In the genomic region with DNA sequence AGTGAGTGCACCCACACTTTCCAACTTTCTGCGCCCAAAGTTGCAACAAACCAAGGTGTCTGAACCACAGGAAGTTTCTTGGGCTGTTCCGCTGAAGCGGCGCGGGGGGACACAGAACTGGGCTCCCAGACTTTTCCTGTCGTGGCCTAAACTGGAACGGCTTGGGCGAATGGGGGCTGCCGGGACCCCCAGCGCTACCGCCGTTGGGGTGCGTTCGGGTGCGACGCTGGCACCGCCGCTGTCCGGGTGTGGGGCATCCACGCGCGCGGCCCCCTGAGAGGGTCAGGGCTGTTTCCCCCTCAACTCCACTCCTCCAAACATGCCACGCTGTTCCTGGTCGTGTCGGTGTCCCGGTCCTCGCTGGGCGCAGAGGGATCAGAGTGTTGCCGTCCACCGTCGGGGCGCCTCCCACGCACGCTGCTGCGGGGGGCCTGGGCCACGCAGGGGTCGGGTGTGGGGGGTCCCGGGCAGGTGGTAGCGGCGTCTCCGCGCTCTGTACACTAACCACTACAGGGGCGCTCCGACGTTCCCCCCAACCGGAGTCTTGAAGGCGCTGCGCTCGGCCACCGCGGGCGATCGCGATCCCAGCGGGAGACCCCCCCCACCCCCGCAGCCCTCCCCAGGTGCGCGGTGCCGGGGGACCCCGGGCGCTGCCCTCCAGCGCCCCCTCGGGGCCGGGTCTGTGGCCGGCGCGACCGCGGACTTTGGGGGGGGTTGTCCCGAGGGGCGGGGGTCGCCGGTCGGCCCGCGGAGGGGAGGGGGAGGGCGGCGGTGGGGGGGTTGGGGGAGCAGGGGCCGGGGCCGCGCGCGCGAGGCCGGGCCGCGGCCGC, we compare ENCODE assay signal across 8 cellular contexts. TPM values are rescaled to one million over a fixed set of nuclear protein-coding genes. Genes with fewer than 3 reads are reported as not detected.
DNase-seq lines count a peak whose midpoint lies in the region; ATAC-seq and TF ChIP-seq lines count a peak whose summit lies in the region.

No MANE protein-coding gene starts in this region.

- ATAC-seq in GM19328 (IDR thresholded peaks at IDR 0.05; ENCODE audit: unreplicated experiment) (peak; percentile 28), HG03521 (IDR thresholded peaks at IDR 0.05; ENCODE audit: unreplicated experiment) (peak; percentile 26)

- H3K27me3 ChIP-seq in BJ (ENCODE audit: control insufficient read depth, insufficient read depth, low read length) = no peaks in the 10 kb centered on the region

- no peak for DNase-seq in BJ (ENCODE audit: low read depth)
- peak; percentile 28 to 62 (median 40) for DNase-seq in T-helper 1 cell
- DNase-seq in astrocyte of the spinal cord (ENCODE audit: low read depth, low spot score) = no peak
- DNase-seq in iPS-NIHi7 (ENCODE audit: extremely low spot score) = peak; percentile 77
- DNase-seq in stimulated activated CD4-positive, alpha-beta T cell treated with anti-CD3 and anti-CD28 coated beads, Interleukin-12 subunit alpha, Interleukin-12 subunit beta, amount 100 ng/mL, for 24 hours (ENCODE audit: low read depth in 2 of 2) = peak; percentile 40 to 44
- no peak for DNase-seq in NCI-H187 treated with DMSO at 0.1 percent for 48 hours (lab: John Stamatoyannopoulos, UW)

- no peaks in the 10 kb centered on the region for H3K36me3 ChIP-seq in BJ (ENCODE audit: control insufficient read depth, insufficient read depth, low read length)

- H3K4me3 ChIP-seq in BJ (ENCODE audit: low read depth, low read length) (peak overlapping the region; percentile 77), astrocyte of the spinal cord (ENCODE audit: low read depth, low read length) (peak overlapping the region; percentile 55)

- in situ Hi-C loops in astrocyte of the spinal cord (cut with HindIII; ENCODE audit: low sequenced_read_pairs) = no loop called here

- TF ChIP-seq CTCF in BJ (IDR thresholded peaks at IDR 0.05; ENCODE audit: insufficient read depth, low read depth, low read length) = 0 out of 2 replicates have a peak, but pooled peaks have one; percentile 5
- TF ChIP-seq CTCF in astrocyte of the spinal cord (IDR thresholded peaks at IDR 0.05; ENCODE audit: low read depth, low read length) = peak; percentile 46

- POLR2A ChIA-PET in BJ (lab: Charles Lee) = no interaction called here

- CTCF ChIA-PET in BJ (lab: Yijun Ruan, JAX) = interaction anchor here (0.6 to 1.6 kb wide), 10 partner anchors 116 to 275 kb away, joined by 3 to 9 read pairs (median 4); no protein-coding TSS in a partner anchor

RNA-seq across cellular contexts. Expression of a gene that starts 2.2 kb away (rescaled TPM):
- 23.9 and 36.5 TPM in 2 replicates for polyA plus RNA-seq in BJ (2011; rRNA removed)
- 17.8 and 23.1 TPM in 2 replicates for polyA minus RNA-seq in BJ (2011; rRNA and poly(A)+ RNA removed)

Comparison
In these comparisons a context has a peak if more than half of its experiments do, and no peak if none do; other contexts are left out.
1. DNase-seq: peak in T-helper 1 cell (5 of 5), iPS-NIHi7 (single experiment) and stimulated activated CD4-positive, alpha-beta T cell treated with anti-CD3 and anti-CD28 coated beads, Interleukin-12 subunit alpha, Interleukin-12 subunit beta, amount 100 ng/mL, for 24 hours (2 of 2); none in BJ (single experiment), astrocyte of the spinal cord (single experiment) and NCI-H187 treated with DMSO at 0.1 percent for 48 hours (single experiment).